ENCODE assay signal across 9 cellular contexts in the genomic region with DNA sequence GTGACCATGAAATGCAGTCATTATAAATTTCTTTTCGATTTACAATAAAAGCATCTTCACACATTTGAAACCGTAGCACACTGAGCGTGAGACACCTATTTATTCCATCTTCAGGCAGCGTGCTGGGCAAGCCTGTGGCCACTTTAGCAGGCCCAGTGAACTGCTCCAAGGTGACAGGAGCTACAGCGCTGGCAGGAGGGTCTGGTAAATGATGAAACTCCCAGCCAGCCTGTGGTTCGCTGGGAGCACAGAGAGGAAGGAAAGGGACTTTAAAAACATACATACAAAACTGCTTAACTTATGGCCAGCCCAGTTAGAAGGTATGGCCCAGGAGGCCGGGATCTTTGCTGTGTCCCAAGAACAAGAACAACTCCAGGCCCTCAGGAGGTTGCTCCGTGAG. TPM values are rescaled to one million over a fixed set of nuclear protein-coding genes. Genes with fewer than 3 reads are reported as not detected.
DNase-seq lines count a peak whose midpoint lies in the region; ATAC-seq and TF ChIP-seq lines count a peak whose summit lies in the region.
"Had no signal": no experiment of that assay in that cellular context is flagged by ENCODE, and none has a peak within 500 bp of the region (broad histone marks: within the 10 kb centered on the region; RNA-seq: fewer than 3 reads in every experiment).

No MANE protein-coding gene starts in this region.

- peaks cover 36 to 63% of the 10 kb centered on the region in 2 donors for H3K36me3 Mint-ChIP-seq in CD14-positive monocyte
- H3K36me3 Mint-ChIP-seq in IgD-negative memory B cell, result peaks cover 8% of the 10 kb centered on the region
- H3K36me3 Mint-ChIP-seq in brain, result peaks cover 7% of the 10 kb centered on the region
- peaks cover 8% of the 10 kb centered on the region for H3K36me3 Mint-ChIP-seq in natural killer cell treated with Interleukin-12 subunit alpha and Interleukin-12 subunit beta and Interleukin-15 and Interleukin-18, amount 100 ng/mL, for 72 hours

- no peak for ATAC-seq in natural killer cell treated with Interleukin-12 subunit alpha and Interleukin-12 subunit beta and Interleukin-15 and Interleukin-18, amount 100 ng/mL, for 72 hours
- ATAC-seq in HG03457 (IDR thresholded peaks at IDR 0.05; ENCODE audit: unreplicated experiment), result no peak
- ATAC-seq in HG02981 (IDR thresholded peaks at IDR 0.05; ENCODE audit: unreplicated experiment), result no peak

- H3K9me3 Mint-ChIP-seq in CD14-positive monocyte, result peaks cover 0 to 12% (median 0%) of the 10 kb centered on the region in 7 donors
- no peaks in the 10 kb centered on the region for H3K9me3 Mint-ChIP-seq in IgD-negative memory B cell
- no peaks in the 10 kb centered on the region for H3K9me3 Mint-ChIP-seq in brain
- H3K9me3 Mint-ChIP-seq in natural killer cell treated with Interleukin-12 subunit alpha and Interleukin-12 subunit beta and Interleukin-15 and Interleukin-18, amount 100 ng/mL, for 72 hours, result no peaks in the 10 kb centered on the region

- DNase-seq in CD14-positive monocyte (ENCODE audit: low spot score), result no peak
- no peak for DNase-seq in natural killer cell treated with Interleukin-12 subunit alpha and Interleukin-12 subunit beta and Interleukin-15 and Interleukin-18, amount 100 ng/mL, for 72 hours (ENCODE audit: low spot score)
- no peak for DNase-seq in HuH-7.5 (ENCODE audit: low spot score)
- no peak for DNase-seq in activated effector memory CD4-positive, alpha-beta T cell treated with anti-CD3 and anti-CD28 coated beads, Interleukin-2, amount 50 U/mL, for 16 hours
- DNase-seq: NCI-H748 treated with DMSO at 0.1 percent for 48 hours had no signal

- peaks cover 0 to 7% (median 0%) of the 10 kb centered on the region in 3 donors for H3K27me3 Mint-ChIP-seq in CD14-positive monocyte (ENCODE audit: low read depth in 3 of 3)
- no peaks in the 10 kb centered on the region for H3K27me3 Mint-ChIP-seq in IgD-negative memory B cell
- peaks cover 3% of the 10 kb centered on the region for H3K27me3 Mint-ChIP-seq in brain
- H3K27me3 Mint-ChIP-seq in natural killer cell treated with Interleukin-12 subunit alpha and Interleukin-12 subunit beta and Interleukin-15 and Interleukin-18, amount 100 ng/mL, for 72 hours, result no peaks in the 10 kb centered on the region

- TF ChIP-seq CTCF in CD14-positive monocyte (IDR thresholded peaks at IDR 0.05) (no peak), brain (conservative IDR thresholded peaks at IDR 0.05) (no peak)

- H3K4me3 Mint-ChIP-seq in CD14-positive monocyte (peak overlapping the region; percentile 67 to 77), IgD-negative memory B cell (peak overlapping the region; percentile 71 to 85 (median 78)), brain (peak overlapping the region in 1 of 5 experiments; percentile 70)
- peak overlapping the region; percentile 92 for H3K4me3 Mint-ChIP-seq in natural killer cell treated with Interleukin-12 subunit alpha and Interleukin-12 subunit beta and Interleukin-15 and Interleukin-18, amount 100 ng/mL, for 72 hours

- H3K4me1 Mint-ChIP-seq in CD14-positive monocyte (peaks cover 86% of the 10 kb centered on the region), IgD-negative memory B cell (peaks cover 62 to 71% (median 69%) of the 10 kb centered on the region in 3 donors), brain (peaks cover 84% of the 10 kb centered on the region)
- peaks cover 73 to 79% of the 10 kb centered on the region in 2 donors for H3K4me1 Mint-ChIP-seq in natural killer cell treated with Interleukin-12 subunit alpha and Interleukin-12 subunit beta and Interleukin-15 and Interleukin-18, amount 100 ng/mL, for 72 hours (ENCODE audit: low read depth in 2 of 2)

- H3K27ac Mint-ChIP-seq in CD14-positive monocyte (peak overlapping the region; percentile 81 to 95 (median 90)), IgD-negative memory B cell (peak overlapping the region; percentile 94 to 99 (median 95)), brain (peak overlapping the region in 4 of 5 experiments; percentile 57 to 82 (median 69))
- H3K27ac Mint-ChIP-seq in natural killer cell treated with Interleukin-12 subunit alpha and Interleukin-12 subunit beta and Interleukin-15 and Interleukin-18, amount 100 ng/mL, for 72 hours, result peak overlapping the region; percentile 95 to 99

- intact Hi-C loops in CD14-positive monocyte (cut with micrococcal nuclease), result loop anchor here (5.0 to 10.0 kb wide), 4 partner anchors 32 to 460 kb away; a partner anchor contains a TSS

RNA-seq across cellular contexts. Expression of a gene that starts 5.1 kb away (rescaled TPM):
- 1 to 10 TPM; 1.7 to 3.0 TPM for polyA plus RNA-seq in CD14-positive monocyte
- polyA plus RNA-seq in IgD-negative memory B cell, result 40.8 TPM
- 44.2 TPM for polyA plus RNA-seq in brain (ENCODE audit: insufficient read depth, low read depth, low replicate concordance)
- total RNA-seq in natural killer cell treated with Interleukin-12 subunit alpha and Interleukin-12 subunit beta and Interleukin-15 and Interleukin-18, amount 100 ng/mL, for 72 hours, result 100 to 1,000 TPM; 109 to 215 TPM

Comparison
In these comparisons a context has a peak if more than half of its experiments do, and no peak if none do; other contexts are left out.
1. RNA of a gene that starts 5.1 kb away (polyA plus RNA-seq): 44.2 TPM in brain (single experiment) and 40.8 TPM in IgD-negative memory B cell (single experiment); 1.7 to 3.0 TPM in CD14-positive monocyte; every median in the first group is over 10 times any median in the second.
2. Peak in every context shown above with its lines, with median percentiles within 50 percentile points of each other: H3K27ac Mint-ChIP-seq.